ENCODE assay signal across 2 cellular contexts in genomic region chr17:17663160-17664072, GRCh38.
A peak's percentile ranks its signal among the peaks of the same experiment; 100 is the strongest.
TF ChIP-seq lines count a peak whose summit lies in the region.

No MANE protein-coding gene starts in this region.

TF ChIP-seq in K562, 482 proteins besides CTCF, POLR2A, EP300 and RAD21 (continued from another document and continues in another):
- TF ChIP-seq, protein P1, sequence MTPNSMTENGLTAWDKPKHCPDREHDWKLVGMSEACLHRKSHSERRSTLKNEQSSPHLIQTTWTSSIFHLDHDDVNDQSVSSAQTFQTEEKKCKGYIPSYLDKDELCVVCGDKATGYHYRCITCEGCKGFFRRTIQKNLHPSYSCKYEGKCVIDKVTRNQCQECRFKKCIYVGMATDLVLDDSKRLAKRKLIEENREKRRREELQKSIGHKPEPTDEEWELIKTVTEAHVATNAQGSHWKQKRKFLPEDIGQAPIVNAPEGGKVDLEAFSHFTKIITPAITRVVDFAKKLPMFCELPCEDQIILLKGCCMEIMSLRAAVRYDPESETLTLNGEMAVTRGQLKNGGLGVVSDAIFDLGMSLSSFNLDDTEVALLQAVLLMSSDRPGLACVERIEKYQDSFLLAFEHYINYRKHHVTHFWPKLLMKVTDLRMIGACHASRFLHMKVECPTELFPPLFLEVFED (CRISPR knock-in tag; conservative IDR thresholded peaks at IDR 0.05), result peak; percentile 83; the same call in 1 of the 2 replicates
- peak; percentile 46 for TF ChIP-seq MTA2 (IDR thresholded peaks at IDR 0.05; ENCODE audit: low read depth)
- no peak for TF ChIP-seq PTBP1 (IDR thresholded peaks at IDR 0.05; ENCODE audit: low read depth, low read length)
- no peak for TF ChIP-seq ATF7 (IDR thresholded peaks at IDR 0.05)
- no peak for TF ChIP-seq ESRRB (CRISPR knock-in tag; IDR thresholded peaks at IDR 0.05; ENCODE audit: borderline replicate concordance)
- 0 out of 2 replicates have a peak, but pooled peaks have one; percentile 7 for TF ChIP-seq BHLHE40 (IDR thresholded peaks at IDR 0.05; ENCODE audit: low read length)
- TF ChIP-seq, protein P2, sequence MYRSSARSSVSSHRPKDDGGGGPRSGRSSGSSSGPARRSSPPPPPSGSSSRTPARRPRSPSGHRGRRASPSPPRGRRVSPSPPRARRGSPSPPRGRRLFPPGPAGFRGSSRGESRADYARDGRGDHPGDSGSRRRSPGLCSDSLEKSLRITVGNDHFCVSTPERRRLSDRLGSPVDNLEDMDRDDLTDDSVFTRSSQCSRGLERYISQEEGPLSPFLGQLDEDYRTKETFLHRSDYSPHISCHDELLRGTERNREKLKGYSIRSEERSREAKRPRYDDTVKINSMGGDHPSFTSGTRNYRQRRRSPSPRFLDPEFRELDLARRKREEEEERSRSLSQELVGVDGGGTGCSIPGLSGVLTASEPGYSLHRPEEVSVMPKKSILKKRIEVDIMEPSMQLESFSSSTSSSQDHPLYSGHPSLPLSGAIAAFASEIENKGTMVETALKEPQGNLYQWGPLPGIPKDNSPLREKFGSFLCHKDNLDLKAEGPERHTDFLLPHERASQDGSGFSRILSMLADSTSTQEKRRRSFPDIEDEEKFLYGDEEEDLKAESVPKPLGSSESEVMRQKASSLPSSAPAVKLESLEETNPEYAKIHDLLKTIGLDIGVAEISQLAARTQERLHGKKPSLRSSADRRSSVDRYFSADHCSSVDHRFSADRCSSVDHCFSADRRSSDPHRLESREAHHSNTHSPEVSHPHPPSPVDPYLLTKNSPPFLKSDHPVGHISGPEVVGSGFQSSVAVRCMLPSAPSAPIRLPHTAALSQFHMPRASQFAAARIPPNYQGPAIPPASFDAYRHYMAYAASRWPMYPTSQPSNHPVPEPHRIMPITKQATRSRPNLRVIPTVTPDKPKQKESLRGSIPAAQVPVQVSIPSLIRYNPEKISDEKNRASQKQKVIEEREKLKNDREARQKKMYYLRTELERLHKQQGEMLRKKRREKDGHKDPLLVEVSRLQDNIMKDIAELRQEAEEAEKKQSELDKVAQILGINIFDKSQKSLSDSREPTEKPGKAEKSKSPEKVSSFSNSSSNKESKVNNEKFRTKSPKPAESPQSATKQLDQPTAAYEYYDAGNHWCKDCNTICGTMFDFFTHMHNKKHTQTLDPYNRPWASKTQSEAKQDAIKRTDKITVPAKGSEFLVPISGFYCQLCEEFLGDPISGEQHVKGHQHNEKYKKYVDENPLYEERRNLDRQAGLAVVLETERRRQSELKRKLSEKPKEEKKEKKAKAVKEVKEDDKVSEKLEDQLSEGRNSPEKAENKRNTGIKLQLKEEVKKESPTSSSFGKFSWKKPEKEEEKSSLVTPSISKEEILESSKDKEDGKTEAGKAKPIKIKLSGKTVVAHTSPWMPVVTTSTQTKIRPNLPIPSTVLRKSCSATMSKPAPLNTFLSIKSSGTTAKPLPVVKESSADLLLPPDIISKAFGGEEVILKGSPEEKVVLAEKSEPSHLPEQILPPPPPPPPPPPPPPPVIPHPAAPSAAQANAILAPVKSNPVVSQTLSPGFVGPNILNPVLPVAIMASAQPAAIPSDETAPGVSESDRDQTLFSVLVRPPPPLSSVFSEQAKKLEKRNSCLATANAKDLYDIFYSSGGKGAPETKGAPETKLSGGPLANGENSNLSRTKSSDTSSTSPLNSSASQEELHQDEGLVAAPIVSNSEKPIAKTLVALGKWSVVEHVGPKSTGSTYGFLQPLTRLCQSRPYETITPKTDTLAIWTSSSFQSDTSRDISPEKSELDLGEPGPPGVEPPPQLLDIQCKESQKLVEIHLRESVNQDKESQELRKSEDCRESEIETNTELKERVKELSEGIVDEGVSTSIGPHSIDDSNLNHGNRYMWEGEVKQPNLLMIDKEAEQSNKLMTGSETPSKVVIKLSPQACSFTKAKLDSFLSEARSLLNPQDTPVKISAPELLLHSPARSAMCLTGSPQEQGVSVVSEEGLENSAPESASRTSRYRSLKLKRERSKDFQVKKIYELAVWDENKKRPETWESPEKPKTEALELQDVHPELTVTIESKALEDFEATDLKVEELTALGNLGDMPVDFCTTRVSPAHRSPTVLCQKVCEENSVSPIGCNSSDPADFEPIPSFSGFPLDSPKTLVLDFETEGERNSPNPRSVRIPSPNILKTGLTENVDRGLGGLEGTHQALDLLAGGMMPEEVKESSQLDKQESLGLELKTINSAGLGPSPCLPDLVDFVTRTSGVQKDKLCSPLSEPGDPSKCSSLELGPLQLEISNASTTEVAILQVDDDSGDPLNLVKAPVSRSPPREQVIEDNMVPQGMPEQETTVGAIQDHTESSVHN (IDR thresholded peaks at IDR 0.05; ENCODE audit: borderline replicate concordance in 1 of 2, low read depth in 1 of 2), result no peak
- TF ChIP-seq PURB (CRISPR knock-in tag; IDR thresholded peaks at IDR 0.05; ENCODE audit: low read depth), result no peak
- TF ChIP-seq, protein P3, sequence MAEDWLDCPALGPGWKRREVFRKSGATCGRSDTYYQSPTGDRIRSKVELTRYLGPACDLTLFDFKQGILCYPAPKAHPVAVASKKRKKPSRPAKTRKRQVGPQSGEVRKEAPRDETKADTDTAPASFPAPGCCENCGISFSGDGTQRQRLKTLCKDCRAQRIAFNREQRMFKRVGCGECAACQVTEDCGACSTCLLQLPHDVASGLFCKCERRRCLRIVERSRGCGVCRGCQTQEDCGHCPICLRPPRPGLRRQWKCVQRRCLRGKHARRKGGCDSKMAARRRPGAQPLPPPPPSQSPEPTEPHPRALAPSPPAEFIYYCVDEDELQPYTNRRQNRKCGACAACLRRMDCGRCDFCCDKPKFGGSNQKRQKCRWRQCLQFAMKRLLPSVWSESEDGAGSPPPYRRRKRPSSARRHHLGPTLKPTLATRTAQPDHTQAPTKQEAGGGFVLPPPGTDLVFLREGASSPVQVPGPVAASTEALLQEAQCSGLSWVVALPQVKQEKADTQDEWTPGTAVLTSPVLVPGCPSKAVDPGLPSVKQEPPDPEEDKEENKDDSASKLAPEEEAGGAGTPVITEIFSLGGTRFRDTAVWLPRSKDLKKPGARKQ (CRISPR knock-in tag; IDR thresholded peaks at IDR 0.05), result no peak

TF ChIP-seq in HepG2, 621 proteins besides CTCF, POLR2A, EP300 and RAD21 (continued from another document and continues in another):
- TF ChIP-seq, protein P4, sequence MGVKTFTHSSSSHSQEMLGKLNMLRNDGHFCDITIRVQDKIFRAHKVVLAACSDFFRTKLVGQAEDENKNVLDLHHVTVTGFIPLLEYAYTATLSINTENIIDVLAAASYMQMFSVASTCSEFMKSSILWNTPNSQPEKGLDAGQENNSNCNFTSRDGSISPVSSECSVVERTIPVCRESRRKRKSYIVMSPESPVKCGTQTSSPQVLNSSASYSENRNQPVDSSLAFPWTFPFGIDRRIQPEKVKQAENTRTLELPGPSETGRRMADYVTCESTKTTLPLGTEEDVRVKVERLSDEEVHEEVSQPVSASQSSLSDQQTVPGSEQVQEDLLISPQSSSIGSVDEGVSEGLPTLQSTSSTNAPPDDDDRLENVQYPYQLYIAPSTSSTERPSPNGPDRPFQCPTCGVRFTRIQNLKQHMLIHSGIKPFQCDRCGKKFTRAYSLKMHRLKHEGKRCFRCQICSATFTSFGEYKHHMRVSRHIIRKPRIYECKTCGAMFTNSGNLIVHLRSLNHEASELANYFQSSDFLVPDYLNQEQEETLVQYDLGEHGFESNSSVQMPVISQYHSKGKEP (CRISPR knock-in tag; IDR thresholded peaks at IDR 0.05), result no peak
- TF ChIP-seq ZNF619 (CRISPR knock-in tag; IDR thresholded peaks at IDR 0.05), result no peak
- TF ChIP-seq, protein P5, sequence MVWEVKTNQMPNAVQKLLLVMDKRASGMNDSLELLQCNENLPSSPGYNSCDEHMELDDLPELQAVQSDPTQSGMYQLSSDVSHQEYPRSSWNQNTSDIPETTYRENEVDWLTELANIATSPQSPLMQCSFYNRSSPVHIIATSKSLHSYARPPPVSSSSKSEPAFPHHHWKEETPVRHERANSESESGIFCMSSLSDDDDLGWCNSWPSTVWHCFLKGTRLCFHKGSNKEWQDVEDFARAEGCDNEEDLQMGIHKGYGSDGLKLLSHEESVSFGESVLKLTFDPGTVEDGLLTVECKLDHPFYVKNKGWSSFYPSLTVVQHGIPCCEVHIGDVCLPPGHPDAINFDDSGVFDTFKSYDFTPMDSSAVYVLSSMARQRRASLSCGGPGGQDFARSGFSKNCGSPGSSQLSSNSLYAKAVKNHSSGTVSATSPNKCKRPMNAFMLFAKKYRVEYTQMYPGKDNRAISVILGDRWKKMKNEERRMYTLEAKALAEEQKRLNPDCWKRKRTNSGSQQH (CRISPR knock-in tag; IDR thresholded peaks at IDR 0.05; ENCODE audit: low read depth), result 0 out of 2 replicates have a peak, but pooled peaks have one; percentile 62
- TF ChIP-seq, protein P6, sequence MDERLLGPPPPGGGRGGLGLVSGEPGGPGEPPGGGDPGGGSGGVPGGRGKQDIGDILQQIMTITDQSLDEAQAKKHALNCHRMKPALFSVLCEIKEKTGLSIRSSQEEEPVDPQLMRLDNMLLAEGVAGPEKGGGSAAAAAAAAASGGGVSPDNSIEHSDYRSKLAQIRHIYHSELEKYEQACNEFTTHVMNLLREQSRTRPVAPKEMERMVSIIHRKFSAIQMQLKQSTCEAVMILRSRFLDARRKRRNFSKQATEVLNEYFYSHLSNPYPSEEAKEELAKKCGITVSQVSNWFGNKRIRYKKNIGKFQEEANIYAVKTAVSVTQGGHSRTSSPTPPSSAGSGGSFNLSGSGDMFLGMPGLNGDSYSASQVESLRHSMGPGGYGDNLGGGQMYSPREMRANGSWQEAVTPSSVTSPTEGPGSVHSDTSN (CRISPR knock-in tag; IDR thresholded peaks at IDR 0.05), result peak; percentile 92
- TF ChIP-seq NFKBIZ (CRISPR knock-in tag; IDR thresholded peaks at IDR 0.05), result no peak
- peak; percentile 51; the same call in 1 of the 2 replicates for TF ChIP-seq GATAD2A (CRISPR knock-in tag; IDR thresholded peaks at IDR 0.05)
- TF ChIP-seq SCMH1 (CRISPR knock-in tag; IDR thresholded peaks at IDR 0.05; ENCODE audit: borderline replicate concordance), result no peak
- no peak for TF ChIP-seq SOX6 (IDR thresholded peaks at IDR 0.05)
- TF ChIP-seq SOX6 (CRISPR knock-in tag; IDR thresholded peaks at IDR 0.05), result 0 out of 2 replicates have a peak, but pooled peaks have one; percentile 20
- 0 out of 2 replicates have a peak, but pooled peaks have one; percentile 33 for TF ChIP-seq SPEN (CRISPR knock-in tag; IDR thresholded peaks at IDR 0.05; ENCODE audit: low read depth)
- peak; percentile 27; the same call in 1 of the 2 replicates for TF ChIP-seq FOXA3 (CRISPR knock-in tag; IDR thresholded peaks at IDR 0.05)
- 0 out of 2 replicates have a peak, but pooled peaks have one; percentile 11 for TF ChIP-seq ZNF598 (CRISPR knock-in tag; IDR thresholded peaks at IDR 0.05; ENCODE audit: borderline replicate concordance)
- TF ChIP-seq ZNF629 (CRISPR knock-in tag; conservative IDR thresholded peaks at IDR 0.05), result peak; percentile 91
- TF ChIP-seq, protein P7, sequence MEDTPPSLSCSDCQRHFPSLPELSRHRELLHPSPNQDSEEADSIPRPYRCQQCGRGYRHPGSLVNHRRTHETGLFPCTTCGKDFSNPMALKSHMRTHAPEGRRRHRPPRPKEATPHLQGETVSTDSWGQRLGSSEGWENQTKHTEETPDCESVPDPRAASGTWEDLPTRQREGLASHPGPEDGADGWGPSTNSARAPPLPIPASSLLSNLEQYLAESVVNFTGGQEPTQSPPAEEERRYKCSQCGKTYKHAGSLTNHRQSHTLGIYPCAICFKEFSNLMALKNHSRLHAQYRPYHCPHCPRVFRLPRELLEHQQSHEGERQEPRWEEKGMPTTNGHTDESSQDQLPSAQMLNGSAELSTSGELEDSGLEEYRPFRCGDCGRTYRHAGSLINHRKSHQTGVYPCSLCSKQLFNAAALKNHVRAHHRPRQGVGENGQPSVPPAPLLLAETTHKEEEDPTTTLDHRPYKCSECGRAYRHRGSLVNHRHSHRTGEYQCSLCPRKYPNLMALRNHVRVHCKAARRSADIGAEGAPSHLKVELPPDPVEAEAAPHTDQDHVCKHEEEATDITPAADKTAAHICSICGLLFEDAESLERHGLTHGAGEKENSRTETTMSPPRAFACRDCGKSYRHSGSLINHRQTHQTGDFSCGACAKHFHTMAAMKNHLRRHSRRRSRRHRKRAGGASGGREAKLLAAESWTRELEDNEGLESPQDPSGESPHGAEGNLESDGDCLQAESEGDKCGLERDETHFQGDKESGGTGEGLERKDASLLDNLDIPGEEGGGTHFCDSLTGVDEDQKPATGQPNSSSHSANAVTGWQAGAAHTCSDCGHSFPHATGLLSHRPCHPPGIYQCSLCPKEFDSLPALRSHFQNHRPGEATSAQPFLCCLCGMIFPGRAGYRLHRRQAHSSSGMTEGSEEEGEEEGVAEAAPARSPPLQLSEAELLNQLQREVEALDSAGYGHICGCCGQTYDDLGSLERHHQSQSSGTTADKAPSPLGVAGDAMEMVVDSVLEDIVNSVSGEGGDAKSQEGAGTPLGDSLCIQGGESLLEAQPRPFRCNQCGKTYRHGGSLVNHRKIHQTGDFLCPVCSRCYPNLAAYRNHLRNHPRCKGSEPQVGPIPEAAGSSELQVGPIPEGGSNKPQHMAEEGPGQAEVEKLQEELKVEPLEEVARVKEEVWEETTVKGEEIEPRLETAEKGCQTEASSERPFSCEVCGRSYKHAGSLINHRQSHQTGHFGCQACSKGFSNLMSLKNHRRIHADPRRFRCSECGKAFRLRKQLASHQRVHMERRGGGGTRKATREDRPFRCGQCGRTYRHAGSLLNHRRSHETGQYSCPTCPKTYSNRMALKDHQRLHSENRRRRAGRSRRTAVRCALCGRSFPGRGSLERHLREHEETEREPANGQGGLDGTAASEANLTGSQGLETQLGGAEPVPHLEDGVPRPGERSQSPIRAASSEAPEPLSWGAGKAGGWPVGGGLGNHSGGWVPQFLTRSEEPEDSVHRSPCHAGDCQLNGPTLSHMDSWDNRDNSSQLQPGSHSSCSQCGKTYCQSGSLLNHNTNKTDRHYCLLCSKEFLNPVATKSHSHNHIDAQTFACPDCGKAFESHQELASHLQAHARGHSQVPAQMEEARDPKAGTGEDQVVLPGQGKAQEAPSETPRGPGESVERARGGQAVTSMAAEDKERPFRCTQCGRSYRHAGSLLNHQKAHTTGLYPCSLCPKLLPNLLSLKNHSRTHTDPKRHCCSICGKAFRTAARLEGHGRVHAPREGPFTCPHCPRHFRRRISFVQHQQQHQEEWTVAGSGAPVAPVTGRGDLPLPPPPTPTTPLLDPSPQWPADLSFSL (CRISPR knock-in tag; IDR thresholded peaks at IDR 0.05), result peak; percentile 84
- peak; percentile 81 for TF ChIP-seq FOSL2 (CRISPR knock-in tag; IDR thresholded peaks at IDR 0.05)
- 0 out of 2 replicates have a peak, but pooled peaks have one; percentile 6 for TF ChIP-seq ZNF691 (CRISPR knock-in tag; IDR thresholded peaks at IDR 0.05; ENCODE audit: borderline replicate concordance, low read depth)
- no peak for TF ChIP-seq ZNF607 (CRISPR knock-in tag; IDR thresholded peaks at IDR 0.05; ENCODE audit: borderline replicate concordance)
- TF ChIP-seq SMAD3 (CRISPR knock-in tag; IDR thresholded peaks at IDR 0.05), result no peak
- peak; percentile 8 for TF ChIP-seq TEAD3 (CRISPR knock-in tag; optimal IDR thresholded peaks at IDR 0.05; ENCODE audit: borderline replicate concordance)
- TF ChIP-seq ZNF709 (CRISPR knock-in tag; IDR thresholded peaks at IDR 0.05), result peak; percentile 44; the same call in 1 of the 2 replicates
- TF ChIP-seq SAP130 (CRISPR knock-in tag; IDR thresholded peaks at IDR 0.05; ENCODE audit: low read depth), result peak; percentile 37; the same call in 1 of the 2 replicates
- TF ChIP-seq TOE1 (CRISPR knock-in tag; IDR thresholded peaks at IDR 0.05), result no peak
- TF ChIP-seq RFX3 (CRISPR knock-in tag; IDR thresholded peaks at IDR 0.05), result peak; percentile 87
- 0 out of 2 replicates have a peak, but pooled peaks have one; percentile 11 for TF ChIP-seq HOXA3 (CRISPR knock-in tag; IDR thresholded peaks at IDR 0.05)
